ENCODE assay signal across 8 cellular contexts in the genomic region with DNA sequence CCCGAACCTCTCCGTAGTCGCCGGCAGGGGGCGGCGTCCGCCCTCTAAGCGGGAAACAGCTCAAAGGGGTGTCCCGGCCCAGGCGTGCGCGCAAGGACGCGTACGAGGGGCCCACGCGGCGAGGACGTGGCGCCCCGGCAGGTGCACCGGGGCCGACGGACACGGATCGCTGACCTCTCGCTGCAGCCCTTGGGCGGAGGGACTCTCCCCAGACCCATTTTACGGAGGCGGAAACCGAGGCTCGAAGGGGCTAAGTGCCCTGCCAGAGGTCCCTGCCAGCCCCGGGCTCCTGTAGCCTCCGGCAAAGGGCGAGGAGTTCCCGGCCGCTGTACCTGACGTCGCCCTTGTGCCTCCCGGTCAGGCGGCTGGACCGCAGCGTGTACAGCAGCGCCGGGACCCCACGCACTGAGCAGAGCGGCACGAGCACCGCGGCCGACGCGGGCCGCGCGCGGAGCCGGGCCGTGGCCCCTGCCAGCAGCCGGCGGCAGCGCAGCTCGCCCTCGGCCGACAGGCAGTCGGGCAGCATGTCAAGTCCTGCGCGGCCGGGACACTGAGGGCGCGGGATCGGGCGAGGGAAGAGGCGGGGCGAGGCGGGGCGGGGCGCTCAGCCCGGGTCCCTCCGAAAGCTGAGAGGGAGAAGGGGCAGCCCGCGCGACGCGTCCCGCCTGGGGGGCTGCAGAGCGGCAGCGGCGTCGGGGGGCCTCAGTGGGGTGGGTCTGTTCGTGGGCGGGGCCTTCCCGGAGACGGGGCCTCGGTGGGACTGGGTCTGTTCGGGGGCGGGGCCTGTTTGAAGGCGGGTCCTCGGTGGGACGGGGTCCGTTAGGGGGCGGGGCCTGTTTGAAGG. TPM values are rescaled to one million over a fixed set of nuclear protein-coding genes. Genes with fewer than 3 reads are reported as not detected.
DNase-seq lines count a peak whose midpoint lies in the region; ATAC-seq, FAIRE-seq and TF ChIP-seq lines count a peak whose summit lies in the region.

A gene with protein sequence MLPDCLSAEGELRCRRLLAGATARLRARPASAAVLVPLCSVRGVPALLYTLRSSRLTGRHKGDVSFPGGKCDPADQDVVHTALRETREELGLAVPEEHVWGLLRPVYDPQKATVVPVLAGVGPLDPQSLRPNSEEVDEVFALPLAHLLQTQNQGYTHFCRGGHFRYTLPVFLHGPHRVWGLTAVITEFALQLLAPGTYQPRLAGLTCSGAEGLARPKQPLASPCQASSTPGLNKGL (minus strand): TSS at position 552 of the 844 bp plus-strand sequence. CDS start 26 bp downstream, at position 526.

- H4K20me1 ChIP-seq in endothelial cell of umbilical vein (replicated peaks; ENCODE audit: control insufficient read depth, extremely low read depth, insufficient read depth, low read length), result no peaks in the 10 kb centered on the region

- ATAC-seq in HG03378 (IDR thresholded peaks at IDR 0.05; ENCODE audit: unreplicated experiment), result peak; percentile 54

- peak; percentile 77 for TF ChIP-seq POLR2A in GM19099 (IDR thresholded peaks at IDR 0.05; ENCODE audit: extremely low read depth, insufficient read length, low read depth)
- no peak for TF ChIP-seq POLR2A in endothelial cell of umbilical vein (IDR thresholded peaks at IDR 0.05; ENCODE audit: low read depth, low read length)

- intact Hi-C loops in endothelial cell of umbilical vein (cut with micrococcal nuclease), result loop anchor here (1.0 to 10.0 kb wide), 5 partner anchors 23 to 785 kb away; a partner anchor contains a TSS

- H3K4me2 ChIP-seq in endothelial cell of umbilical vein (ENCODE audit: insufficient read depth, low read length), result peak within 1 kb of the TSS; percentile 76

- H3K79me2 ChIP-seq in endothelial cell of umbilical vein (ENCODE audit: control insufficient read depth, insufficient read depth, low read length), result no peaks in the 10 kb centered on the region

- no peaks in the 10 kb centered on the region for H3K9me1 ChIP-seq in endothelial cell of umbilical vein (replicated peaks; ENCODE audit: control insufficient read depth, extremely low read depth, insufficient read depth, low read length)

- peak; percentile 88 for FAIRE-seq in endothelial cell of umbilical vein (lab: Jason Lieb, UNC)

- CTCF ChIA-PET in endothelial cell of umbilical vein (lab: Charles Lee), result interaction anchor here (0.6 to 6.6 kb wide), 34 partner anchors 9 to 1173 kb away, joined by 3 to 98 read pairs (median 5); a partner anchor contains a TSS

- no TSS peak for BruUV-seq in endothelial cell of umbilical vein (replicated peaks; lab: Mats Ljungman, UMichigan)

- POLR2A ChIA-PET in endothelial cell of umbilical vein (lab: Charles Lee), result interaction anchor here (0.5 to 0.6 kb wide), 2 partner anchors 23 to 305 kb away, joined by 3 to 5 read pairs; no protein-coding TSS in a partner anchor

- peak; percentile 86 to 90 for TF ChIP-seq CTCF in endothelial cell of umbilical vein (IDR thresholded peaks at IDR 0.05; ENCODE audit: extremely low read depth in 1 of 2, insufficient read depth in 1 of 2, low read depth in 1 of 2, low read length in 2 of 2)

- H3K27me3 ChIP-seq in endothelial cell of umbilical vein (ENCODE audit: control insufficient read depth in 2 of 2, insufficient read depth in 2 of 2, low read length in 2 of 2) (no peaks in the 10 kb centered on the region), mononuclear cell (ENCODE audit: insufficient read depth, low read length) (no peaks in the 10 kb centered on the region)

- H3K36me3 ChIP-seq in endothelial cell of umbilical vein (ENCODE audit: control insufficient read depth in 2 of 2, extremely low read depth in 1 of 2, insufficient read depth in 2 of 2, low read length in 2 of 2), result no peaks in the 10 kb centered on the region

- DNase-seq in C1 segment of cervical spinal cord (lab: John Stamatoyannopoulos, UW) (peak in 10 of 14 donors; percentile 41 to 80 (median 65)), NOMO-1 treated with DMSO at 0.1 percent for 48 hours (lab: John Stamatoyannopoulos, UW; ENCODE audit: unreplicated experiment) (peak; percentile 80), endothelial cell of umbilical vein (ENCODE audit: low read depth, low spot score) (peak; percentile 73)
- peak; percentile 89 for DNase-seq in activated CD8-positive, alpha-beta memory T cell treated with anti-CD3 and anti-CD28 coated beads, Interleukin-2, amount 50 U/mL, for 4 hours
- peak; percentile 83 for DNase-seq in stimulated activated CD8-positive, alpha-beta memory T cell treated with anti-CD3 and anti-CD28 coated beads, Interleukin-2, amount 100 ng/mL, for 48 hours (ENCODE audit: low read depth in 2 of 2)

- H3K4me3 ChIP-seq in endothelial cell of umbilical vein (replicated peaks in 1 of 3; ENCODE audit: insufficient read depth in 1 of 3, low read depth in 1 of 3, low read length in 3 of 3) (peak within 1 kb of the TSS; percentile 51 to 69 (median 61)), mononuclear cell (ENCODE audit: low read length) (peak within 1 kb of the TSS; percentile 53)

- H3K9me3 ChIP-seq in endothelial cell of umbilical vein (replicated peaks; ENCODE audit: control insufficient read depth, insufficient read depth, low read length) (no peaks in the 10 kb centered on the region), mononuclear cell (ENCODE audit: low read depth, low read length) (no peaks in the 10 kb centered on the region)

- dilution Hi-C loops in endothelial cell of umbilical vein (cut with MboI; ENCODE audit: extremely low pct_ligation_motif_present, low sequenced_read_pairs), result no loop called here

- peak within 1 kb of the TSS; percentile 68 for H3K9ac ChIP-seq in endothelial cell of umbilical vein (replicated peaks; ENCODE audit: extremely low read depth, insufficient read depth, low read length)

- H3K4me1 ChIP-seq in endothelial cell of umbilical vein (ENCODE audit: control insufficient read depth, extremely low read depth, insufficient read depth, low read length) (peaks cover 4% of the 10 kb centered on the region), mononuclear cell (ENCODE audit: insufficient read depth, low read length) (peaks cover 21% of the 10 kb centered on the region)

- peak within 1 kb of the TSS; percentile 98 for H2AFZ ChIP-seq in endothelial cell of umbilical vein (ENCODE audit: low read depth, low read length)

- peak within 1 kb of the TSS; percentile 58 for H3K27ac ChIP-seq in endothelial cell of umbilical vein (ENCODE audit: insufficient read depth, low read depth, low read length)

TF ChIP-seq in endothelial cell of umbilical vein, 7 proteins besides CTCF, POLR2A, EP300 and RAD21:
- TF ChIP-seq GATA2 (IDR thresholded peaks at IDR 0.05; ENCODE audit: insufficient read depth, insufficient read length, low read depth, low read length) (no peak), POLR2AphosphoS5 (IDR thresholded peaks at IDR 0.05; ENCODE audit: insufficient read depth, low read depth, low read length) (peak; percentile 61)
- TF ChIP-seq, protein P1, sequence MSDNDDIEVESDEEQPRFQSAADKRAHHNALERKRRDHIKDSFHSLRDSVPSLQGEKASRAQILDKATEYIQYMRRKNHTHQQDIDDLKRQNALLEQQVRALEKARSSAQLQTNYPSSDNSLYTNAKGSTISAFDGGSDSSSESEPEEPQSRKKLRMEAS (IDR thresholded peaks at IDR 0.05; ENCODE audit: insufficient read depth, insufficient read length), result peak; percentile 32
TF ChIP-seq in endothelial cell of umbilical vein: peak in this region for 2.

RNA-seq across cellular contexts. Expression of the gene that starts here (rescaled TPM):
- total RNA-seq in endothelial cell of umbilical vein, result 20.4 and 21.0 TPM in 2 replicates
- 14.1 and 16.3 TPM in 2 replicates for polyA plus RNA-seq in endothelial cell of umbilical vein
- 6.5 and 8.1 TPM in 2 replicates for polyA plus RNA-seq in endothelial cell of umbilical vein (2011; cell fraction: cytosol; rRNA removed)
- 7.4 and 8.0 TPM in 2 replicates for polyA plus RNA-seq in endothelial cell of umbilical vein (2011; cell fraction: nucleus; rRNA removed)
- 9.9 and 10.3 TPM in 2 replicates for polyA plus RNA-seq in endothelial cell of umbilical vein (2012)
- polyA minus RNA-seq in endothelial cell of umbilical vein, result 1.7 and 3.6 TPM in 2 replicates
- 16.2 TPM for polyA minus RNA-seq in endothelial cell of umbilical vein (2011; cell fraction: cytosol; rRNA and poly(A)+ RNA removed)
- 1.2 and 3.1 TPM in 2 replicates for polyA minus RNA-seq in endothelial cell of umbilical vein (2011; cell fraction: nucleus; rRNA and poly(A)+ RNA removed)
- 2.3 TPM for total RNA-seq in mononuclear cell

Comparison
In these comparisons a context has a peak if more than half of its experiments do, and no peak if none do; other contexts are left out.
1. Peak in every context shown above with its lines: DNase-seq, ATAC-seq, H3K4me3 ChIP-seq and H3K27ac ChIP-seq.